1 cellular context compared by ENCODE assay signal in the genomic region with DNA sequence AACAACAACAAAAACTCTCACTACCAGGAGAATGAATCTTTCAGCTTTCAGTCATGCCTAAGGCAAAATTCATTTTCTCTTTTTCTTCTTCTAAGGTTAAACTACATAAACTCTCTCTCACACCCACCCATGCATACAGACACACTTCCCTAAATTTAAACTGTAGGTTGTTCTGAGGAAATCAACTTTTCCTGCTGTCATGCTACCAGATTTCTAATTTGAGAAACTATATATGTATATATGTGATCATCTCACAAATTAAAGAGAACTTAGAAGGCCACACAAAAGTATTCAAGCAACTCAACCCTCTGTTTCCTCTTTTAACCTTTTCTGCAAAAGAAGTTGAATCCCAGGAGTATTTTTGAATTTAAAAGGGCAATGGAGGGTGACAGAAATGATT.
TF ChIP-seq lines count a peak whose summit lies in the region.

No MANE protein-coding gene starts in this region.

TF ChIP-seq in GM23338, 12 proteins besides CTCF, POLR2A, EP300 and RAD21:
- TF ChIP-seq ZNF462 (CRISPR knock-in tag; IDR thresholded peaks at IDR 0.05) (no peak), EZH2phosphoT487 (IDR thresholded peaks at IDR 0.05; ENCODE audit: unreplicated experiment) (no peak), JUNB (IDR thresholded peaks at IDR 0.05; ENCODE audit: unreplicated experiment) (no peak), CREB1 (CRISPR knock-in tag; IDR thresholded peaks at IDR 0.05; ENCODE audit: low read depth) (no peak), POLR2AphosphoS5 (IDR thresholded peaks at IDR 0.05; ENCODE audit: low read depth) (no peak), ZNF331 (CRISPR knock-in tag; IDR thresholded peaks at IDR 0.05; ENCODE audit: low read depth) (no peak), EZH2 (IDR thresholded peaks at IDR 0.05; ENCODE audit: low read depth, unreplicated experiment) (no peak), ETS1 (IDR thresholded peaks at IDR 0.05) (no peak), STAT1 (IDR thresholded peaks at IDR 0.05; ENCODE audit: unreplicated experiment) (no peak), NANOG (IDR thresholded peaks at IDR 0.05; ENCODE audit: borderline replicate concordance) (no peak), ZNF114 (CRISPR knock-in tag; IDR thresholded peaks at IDR 0.05) (no peak)
